Comparison of ENCODE assay signal across 19 cellular contexts in the genomic region with DNA sequence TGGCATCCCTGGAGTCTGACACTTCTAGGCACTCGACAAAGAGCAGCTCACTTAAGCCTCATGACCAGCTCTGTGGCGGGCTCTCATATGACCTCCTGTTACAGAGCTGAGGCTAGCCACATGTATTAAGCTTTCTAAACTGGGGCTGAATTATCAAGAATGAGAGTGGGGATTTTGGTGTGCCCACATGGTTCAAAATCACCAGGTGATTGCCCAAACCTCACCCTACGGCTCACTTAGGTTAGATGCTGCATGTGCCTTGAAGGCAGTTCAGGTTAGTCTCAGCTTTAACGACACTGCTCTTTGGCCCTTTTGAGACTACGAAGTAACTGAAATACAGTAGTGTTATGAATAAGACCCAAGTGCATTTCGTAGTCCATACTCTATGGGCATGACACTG. TPM values are rescaled to one million over a fixed set of nuclear protein-coding genes. Genes with fewer than 3 reads are reported as not detected.
DNase-seq lines count a peak whose midpoint lies in the region; ATAC-seq lines count a peak whose summit lies in the region.
"Had no signal": no experiment of that assay in that cellular context is flagged by ENCODE, and none has a peak within 500 bp of the region (broad histone marks: within the 10 kb centered on the region; RNA-seq: fewer than 3 reads in every experiment).

No MANE protein-coding gene starts in this region.

- no peaks in the 10 kb centered on the region for H3K4me1 Mint-ChIP-seq in activated T-helper 17 cell treated with anti-CD3 and anti-CD28 coated beads, Interleukin-2, amount 50 U/mL, for 72 hours

- H3K36me3 Mint-ChIP-seq in activated T-helper 17 cell treated with anti-CD3 and anti-CD28 coated beads, Interleukin-2, amount 50 U/mL, for 72 hours (ENCODE audit: low read depth), result no peaks in the 10 kb centered on the region
- H3K36me3 Mint-ChIP-seq: naive thymus-derived CD8-positive, alpha-beta T cell had no signal

- H3K9me3 Mint-ChIP-seq in activated T-helper 17 cell treated with anti-CD3 and anti-CD28 coated beads, Interleukin-2, amount 50 U/mL, for 72 hours, result no peaks in the 10 kb centered on the region
- H3K9me3 Mint-ChIP-seq: naive thymus-derived CD8-positive, alpha-beta T cell had no signal

- no peak overlapping the region for H3K4me3 Mint-ChIP-seq in activated T-helper 17 cell treated with anti-CD3 and anti-CD28 coated beads, Interleukin-2, amount 50 U/mL, for 72 hours
- H3K4me3 Mint-ChIP-seq: naive thymus-derived CD8-positive, alpha-beta T cell had no signal

- peaks cover 7% of the 10 kb centered on the region for H3K27me3 Mint-ChIP-seq in activated T-helper 17 cell treated with anti-CD3 and anti-CD28 coated beads, Interleukin-2, amount 50 U/mL, for 72 hours

- DNase-seq in HK-2 (ENCODE audit: unreplicated experiment), result no peak
- DNase-seq in DMS53 treated with DMSO at 0.1 percent for 48 hours (lab: John Stamatoyannopoulos, UW; ENCODE audit: unreplicated experiment), result no peak
- DNase-seq: activated CD4-positive, CD25-positive, alpha-beta regulatory T cell; activated effector memory CD4-positive, alpha-beta T cell treated with Interleukin-2 at 50 U/mL for 16 hours; aorta; cerebellar nuclear complex; islet precursor cell; mammary epithelial cell; naive thymus-derived CD8-positive, alpha-beta T cell; NCI-H1436; SHP77; T-helper 2 cell had no signal

- H3K27ac Mint-ChIP-seq in activated T-helper 17 cell treated with anti-CD3 and anti-CD28 coated beads, Interleukin-2, amount 50 U/mL, for 72 hours, result no peak overlapping the region
- H3K27ac Mint-ChIP-seq: naive thymus-derived CD8-positive, alpha-beta T cell had no signal

- ATAC-seq in GM18858 (IDR thresholded peaks at IDR 0.05; ENCODE audit: unreplicated experiment) (peak; percentile 53), GM21447 (IDR thresholded peaks at IDR 0.05; ENCODE audit: unreplicated experiment) (peak; percentile 67), HG02885 (IDR thresholded peaks at IDR 0.05; ENCODE audit: poor library complexity, unreplicated experiment) (peak; percentile 69), HG03469 (IDR thresholded peaks at IDR 0.05; ENCODE audit: unreplicated experiment) (peak; percentile 43), GM21515 (IDR thresholded peaks at IDR 0.05; ENCODE audit: unreplicated experiment) (no peak)
- ATAC-seq in activated T-helper 17 cell treated with anti-CD3 and anti-CD28 coated beads, Interleukin-2, amount 50 U/mL, for 72 hours (replicated peaks), result no peak
- ATAC-seq: naive thymus-derived CD8-positive, alpha-beta T cell had no signal

RNA-seq across cellular contexts. Expression of gene SMIM32, which starts 39.4 kb away (rescaled TPM):
- total RNA-seq in activated T-helper 17 cell treated with anti-CD3 and anti-CD28 coated beads, Interleukin-2, amount 50 U/mL, for 72 hours, result not detected
- total RNA-seq: mammary epithelial cell; naive thymus-derived CD8-positive, alpha-beta T cell; tibial nerve had no signal

Comparison
In these comparisons a context has a peak if more than half of its experiments do, and no peak if none do; other contexts are left out.
1. ATAC-seq: peak in GM18858 (single experiment), GM21447 (single experiment), HG02885 (single experiment) and HG03469 (single experiment); none in GM21515 (single experiment) and activated T-helper 17 cell treated with anti-CD3 and anti-CD28 coated beads, Interleukin-2, amount 50 U/mL, for 72 hours (single experiment).